ENCODE assay signal across 9 cellular contexts in genomic region chr3:186520957-186521842, GRCh38.
A peak's percentile ranks its signal among the peaks of the same experiment; 100 is the strongest.
DNase-seq lines count a peak whose midpoint lies in the region; ATAC-seq and TF ChIP-seq lines count a peak whose summit lies in the region.
"Had no signal": no experiment of that assay in that cellular context is flagged by ENCODE, and none has a peak within 500 bp of the region (broad histone marks: within the 10 kb centered on the region; RNA-seq: fewer than 3 reads in every experiment).

No MANE protein-coding gene starts in this region.

- no peaks in the 10 kb centered on the region for H3K9me3 Mint-ChIP-seq in stimulated activated naive CD8-positive, alpha-beta T cell treated with anti-CD3 and anti-CD28 coated beads, Interleukin-15, amount 100 ng/mL, for 72 hours

- H3K27me3 Mint-ChIP-seq in stimulated activated naive CD8-positive, alpha-beta T cell treated with anti-CD3 and anti-CD28 coated beads, Interleukin-15, amount 100 ng/mL, for 72 hours: no peaks in the 10 kb centered on the region
- H3K27me3 Mint-ChIP-seq: stimulated activated naive CD8-positive, alpha-beta T cell treated with anti-CD3 and anti-CD28 coated beads, Interleukin-15, Interleukin-2, amounts not matched to agents 100 ng/mL and 50 ng/mL, for 24 hours had no signal

- peak; percentile 42 to 54 for DNase-seq in stimulated activated CD4-positive, alpha-beta T cell treated with anti-CD3 and anti-CD28 coated beads, Interleukin-2, amount 100 ng/mL, for 24 hours
- DNase-seq in stimulated activated CD4-positive, alpha-beta T cell treated with anti-CD3 and anti-CD28 coated beads, Interleukin-4, amount 100 ng/mL, for 1 hour: no peak
- peak in 1 of 2 donors; percentile 72 for DNase-seq in stimulated activated naive CD8-positive, alpha-beta T cell treated with anti-CD3 and anti-CD28 coated beads, Interleukin-15, amount 100 ng/mL, for 72 hours
- DNase-seq in Kasumi-1 (lab: John Stamatoyannopoulos, UW): no peak
- DNase-seq in substantia nigra (lab: John Stamatoyannopoulos, UW): no peak
- DNase-seq in DMS79 treated with DMSO at 0.1 percent for 48 hours (lab: John Stamatoyannopoulos, UW): no peak

- ATAC-seq in HG02852 (IDR thresholded peaks at IDR 0.05; ENCODE audit: unreplicated experiment): peak; percentile 81
- peak; percentile 81 for ATAC-seq in stimulated activated naive CD8-positive, alpha-beta T cell treated with anti-CD3 and anti-CD28 coated beads, Interleukin-15, amount 100 ng/mL, for 72 hours

- TF ChIP-seq POLR2A in Raji (IDR thresholded peaks at IDR 0.05; ENCODE audit: insufficient read depth, low read depth, low read length): peak; percentile 34; the same call in 1 of the 2 replicates

- H3K27ac ChIP-seq in substantia nigra (ENCODE audit: low read depth, low read length, poor library complexity, severe bottlenecking): no peak overlapping the region

- H3K27ac Mint-ChIP-seq in stimulated activated naive CD8-positive, alpha-beta T cell treated with anti-CD3 and anti-CD28 coated beads, Interleukin-15, amount 100 ng/mL, for 72 hours: peak overlapping the region in 1 of 2 donors; percentile 8
- H3K27ac Mint-ChIP-seq: stimulated activated naive CD8-positive, alpha-beta T cell treated with anti-CD3 and anti-CD28 coated beads, Interleukin-15, Interleukin-2, amounts not matched to agents 100 ng/mL and 50 ng/mL, for 24 hours had no signal

- H3K4me1 Mint-ChIP-seq in stimulated activated naive CD8-positive, alpha-beta T cell treated with anti-CD3 and anti-CD28 coated beads, Interleukin-15, amount 100 ng/mL, for 72 hours: peaks cover 55% of the 10 kb centered on the region

- peak overlapping the region; percentile 1 to 24 for H3K4me3 Mint-ChIP-seq in stimulated activated naive CD8-positive, alpha-beta T cell treated with anti-CD3 and anti-CD28 coated beads, Interleukin-15, amount 100 ng/mL, for 72 hours
- H3K4me3 Mint-ChIP-seq: stimulated activated naive CD8-positive, alpha-beta T cell treated with anti-CD3 and anti-CD28 coated beads, Interleukin-15, Interleukin-2, amounts not matched to agents 100 ng/mL and 50 ng/mL, for 24 hours had no signal

Comparison
In these comparisons a context has a peak if more than half of its experiments do, and no peak if none do; other contexts are left out.
1. DNase-seq: peak in stimulated activated CD4-positive, alpha-beta T cell treated with anti-CD3 and anti-CD28 coated beads, Interleukin-2, amount 100 ng/mL, for 24 hours (2 of 2); none in stimulated activated CD4-positive, alpha-beta T cell treated with anti-CD3 and anti-CD28 coated beads, Interleukin-4, amount 100 ng/mL, for 1 hour (single experiment), Kasumi-1 (0 of 2), substantia nigra (0 of 49) and DMS79 treated with DMSO at 0.1 percent for 48 hours (single experiment).